Comparison of ENCODE assay signal across 1 cellular context in genomic region chr3:129738189-129738588, GRCh38.
TF ChIP-seq lines count a peak whose summit lies in the region.

No MANE protein-coding gene starts in this region.

TF ChIP-seq in GM23338, 12 proteins besides CTCF, POLR2A, EP300 and RAD21 (continued from another document):
- TF ChIP-seq, protein P1, sequence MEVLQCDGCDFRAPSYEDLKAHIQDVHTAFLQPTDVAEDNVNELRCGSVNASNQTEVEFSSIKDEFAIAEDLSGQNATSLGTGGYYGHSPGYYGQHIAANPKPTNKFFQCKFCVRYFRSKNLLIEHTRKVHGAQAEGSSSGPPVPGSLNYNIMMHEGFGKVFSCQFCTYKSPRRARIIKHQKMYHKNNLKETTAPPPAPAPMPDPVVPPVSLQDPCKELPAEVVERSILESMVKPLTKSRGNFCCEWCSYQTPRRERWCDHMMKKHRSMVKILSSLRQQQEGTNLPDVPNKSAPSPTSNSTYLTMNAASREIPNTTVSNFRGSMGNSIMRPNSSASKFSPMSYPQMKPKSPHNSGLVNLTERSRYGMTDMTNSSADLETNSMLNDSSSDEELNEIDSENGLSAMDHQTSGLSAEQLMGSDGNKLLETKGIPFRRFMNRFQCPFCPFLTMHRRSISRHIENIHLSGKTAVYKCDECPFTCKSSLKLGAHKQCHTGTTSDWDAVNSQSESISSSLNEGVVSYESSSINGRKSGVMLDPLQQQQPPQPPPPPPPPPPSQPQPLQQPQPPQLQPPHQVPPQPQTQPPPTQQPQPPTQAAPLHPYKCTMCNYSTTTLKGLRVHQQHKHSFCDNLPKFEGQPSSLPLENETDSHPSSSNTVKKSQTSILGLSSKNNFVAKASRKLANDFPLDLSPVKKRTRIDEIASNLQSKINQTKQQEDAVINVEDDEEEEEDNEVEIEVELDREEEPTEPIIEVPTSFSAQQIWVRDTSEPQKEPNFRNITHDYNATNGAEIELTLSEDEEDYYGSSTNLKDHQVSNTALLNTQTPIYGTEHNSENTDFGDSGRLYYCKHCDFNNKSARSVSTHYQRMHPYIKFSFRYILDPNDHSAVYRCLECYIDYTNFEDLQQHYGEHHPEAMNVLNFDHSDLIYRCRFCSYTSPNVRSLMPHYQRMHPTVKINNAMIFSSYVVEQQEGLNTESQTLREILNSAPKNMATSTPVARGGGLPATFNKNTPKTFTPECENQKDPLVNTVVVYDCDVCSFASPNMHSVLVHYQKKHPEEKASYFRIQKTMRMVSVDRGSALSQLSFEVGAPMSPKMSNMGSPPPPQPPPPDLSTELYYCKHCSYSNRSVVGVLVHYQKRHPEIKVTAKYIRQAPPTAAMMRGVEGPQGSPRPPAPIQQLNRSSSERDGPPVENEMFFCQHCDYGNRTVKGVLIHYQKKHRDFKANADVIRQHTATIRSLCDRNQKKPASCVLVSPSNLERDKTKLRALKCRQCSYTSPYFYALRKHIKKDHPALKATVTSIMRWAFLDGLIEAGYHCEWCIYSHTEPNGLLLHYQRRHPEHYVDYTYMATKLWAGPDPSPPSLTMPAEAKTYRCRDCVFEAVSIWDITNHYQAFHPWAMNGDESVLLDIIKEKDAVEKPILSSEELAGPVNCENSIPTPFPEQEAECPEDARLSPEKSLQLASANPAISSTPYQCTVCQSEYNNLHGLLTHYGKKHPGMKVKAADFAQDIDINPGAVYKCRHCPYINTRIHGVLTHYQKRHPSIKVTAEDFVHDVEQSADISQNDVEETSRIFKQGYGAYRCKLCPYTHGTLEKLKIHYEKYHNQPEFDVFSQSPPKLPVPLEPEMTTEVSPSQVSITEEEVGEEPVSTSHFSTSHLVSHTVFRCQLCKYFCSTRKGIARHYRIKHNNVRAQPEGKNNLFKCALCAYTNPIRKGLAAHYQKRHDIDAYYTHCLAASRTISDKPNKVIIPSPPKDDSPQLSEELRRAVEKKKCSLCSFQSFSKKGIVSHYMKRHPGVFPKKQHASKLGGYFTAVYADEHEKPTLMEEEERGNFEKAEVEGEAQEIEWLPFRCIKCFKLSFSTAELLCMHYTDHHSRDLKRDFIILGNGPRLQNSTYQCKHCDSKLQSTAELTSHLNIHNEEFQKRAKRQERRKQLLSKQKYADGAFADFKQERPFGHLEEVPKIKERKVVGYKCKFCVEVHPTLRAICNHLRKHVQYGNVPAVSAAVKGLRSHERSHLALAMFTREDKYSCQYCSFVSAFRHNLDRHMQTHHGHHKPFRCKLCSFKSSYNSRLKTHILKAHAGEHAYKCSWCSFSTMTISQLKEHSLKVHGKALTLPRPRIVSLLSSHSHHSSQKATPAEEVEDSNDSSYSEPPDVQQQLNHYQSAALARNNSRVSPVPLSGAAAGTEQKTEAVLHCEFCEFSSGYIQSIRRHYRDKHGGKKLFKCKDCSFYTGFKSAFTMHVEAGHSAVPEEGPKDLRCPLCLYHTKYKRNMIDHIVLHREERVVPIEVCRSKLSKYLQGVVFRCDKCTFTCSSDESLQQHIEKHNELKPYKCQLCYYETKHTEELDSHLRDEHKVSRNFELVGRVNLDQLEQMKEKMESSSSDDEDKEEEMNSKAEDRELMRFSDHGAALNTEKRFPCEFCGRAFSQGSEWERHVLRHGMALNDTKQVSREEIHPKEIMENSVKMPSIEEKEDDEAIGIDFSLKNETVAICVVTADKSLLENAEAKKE (CRISPR knock-in tag; IDR thresholded peaks at IDR 0.05): no peak
- TF ChIP-seq STAT1 (IDR thresholded peaks at IDR 0.05; ENCODE audit: unreplicated experiment) (no peak), CREB1 (CRISPR knock-in tag; IDR thresholded peaks at IDR 0.05; ENCODE audit: low read depth) (no peak), JUNB (IDR thresholded peaks at IDR 0.05; ENCODE audit: unreplicated experiment) (no peak), POLR2AphosphoS5 (IDR thresholded peaks at IDR 0.05; ENCODE audit: low read depth) (no peak), EZH2 (IDR thresholded peaks at IDR 0.05; ENCODE audit: low read depth, unreplicated experiment) (no peak), EZH2phosphoT487 (IDR thresholded peaks at IDR 0.05; ENCODE audit: unreplicated experiment) (no peak), NANOG (IDR thresholded peaks at IDR 0.05; ENCODE audit: borderline replicate concordance) (no peak), ZNF114 (CRISPR knock-in tag; IDR thresholded peaks at IDR 0.05) (no peak), ZNF331 (CRISPR knock-in tag; IDR thresholded peaks at IDR 0.05; ENCODE audit: low read depth) (no peak)
